10 cellular contexts compared by ENCODE assay signal in genomic region chr12:67333649-67334048, GRCh38.
"Had no signal": no experiment of that assay in that cellular context is flagged by ENCODE, and none has a peak within 500 bp of the region (broad histone marks: within the 10 kb centered on the region; RNA-seq: fewer than 3 reads in every experiment).

No MANE protein-coding gene starts in this region.

- H3K27ac Mint-ChIP-seq: GM23338, H9, HFFc6, IgD-negative memory B cell had no signal

- H3K4me1 Mint-ChIP-seq: GM23338, H9 had no signal

- H2AFZ ChIP-seq: GM23338 had no signal

- DNase-seq: H9, HCEC 1CT, HFFc6, KBM-7 had no signal

- FAIRE-seq: H1, H54, HepG2 had no signal

- H3K4me3 Mint-ChIP-seq: GM23338, H9, HFFc6, IgD-negative memory B cell had no signal

- H3K4me3 ChIP-seq: GM23338 had no signal

- ATAC-seq: GM23338, HepG2 had no signal

- H3K4me2 ChIP-seq: GM23338 had no signal

- H3K27me3 Mint-ChIP-seq: IgD-negative memory B cell had no signal

- H3K27ac ChIP-seq: HL-60 had no signal
